Comparison of ENCODE assay signal across 8 cellular contexts in the genomic region with DNA sequence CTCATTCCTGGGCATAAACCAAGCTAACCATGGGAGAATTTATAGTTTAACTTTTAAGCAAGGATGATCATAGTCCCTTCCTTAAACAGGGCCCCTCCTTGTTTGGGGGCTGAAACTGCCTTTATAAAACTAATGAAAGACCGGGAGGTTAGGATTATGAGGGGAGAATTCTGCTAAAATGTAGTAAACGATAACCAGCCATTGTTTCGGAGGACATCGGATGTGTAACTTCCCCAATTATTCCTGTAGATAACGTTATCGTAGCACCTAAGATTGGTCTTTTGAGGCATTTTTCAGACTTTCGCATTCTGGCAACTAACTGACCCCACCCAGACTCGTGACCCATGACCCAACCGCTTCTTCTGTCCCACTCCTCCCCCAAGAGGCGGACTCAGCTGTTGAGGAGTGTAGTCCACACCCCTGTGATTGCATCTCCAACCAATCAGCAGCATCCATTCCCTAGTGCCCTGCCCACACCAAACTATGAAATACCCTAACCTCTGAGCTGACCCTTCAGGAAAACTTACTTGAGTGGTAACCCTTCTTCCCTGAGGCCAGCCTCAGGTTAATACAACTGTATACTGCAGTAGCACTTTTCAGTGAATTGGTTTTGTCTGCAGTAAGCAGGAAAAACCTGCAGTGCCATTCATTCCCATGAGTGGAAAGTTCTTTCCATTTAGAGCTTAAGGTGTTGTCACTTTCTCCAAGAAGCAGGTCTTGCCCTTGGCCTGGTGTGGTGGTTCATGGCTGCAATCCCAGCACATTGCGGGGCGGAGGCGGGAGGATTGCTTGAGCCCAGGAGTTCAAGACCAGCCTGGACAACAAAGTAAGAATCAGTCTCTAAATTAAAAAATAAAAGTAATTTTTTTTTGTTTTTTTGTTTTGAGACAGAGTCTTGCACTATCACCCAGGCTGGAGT. TPM values are rescaled to one million over a fixed set of nuclear protein-coding genes. Genes with fewer than 3 reads are reported as not detected.
DNase-seq lines count a peak whose midpoint lies in the region; ATAC-seq and TF ChIP-seq lines count a peak whose summit lies in the region.

No MANE protein-coding gene starts in this region.

- peak overlapping the region; percentile 82; the same call in 1 of the 2 replicates for H2AK5ac ChIP-seq in IMR-90 (ENCODE audit: low read depth, low read length)

- H4K91ac ChIP-seq in IMR-90 (ENCODE audit: insufficient read depth, low read depth, low read length), result peak overlapping the region; percentile 86

- in situ Hi-C loops in IMR-90 (cut with MboI; ENCODE audit: low sequenced_read_pairs), result loop anchor here (25.0 kb wide), 1 partner anchor 579 kb away; a partner anchor contains a TSS

- DNase-seq in DMS114 treated with DMSO at 0.1 percent for 48 hours (lab: John Stamatoyannopoulos, UW; ENCODE audit: unreplicated experiment) (peak; percentile 66), IMR-90 (peak; percentile 80), SK-N-SH (peak; percentile 81), anterior cingulate cortex (lab: John Stamatoyannopoulos, UW) (peak in 55 of 58 donors; percentile 10 to 86 (median 56)), hepatocyte (ENCODE audit: low spot score) (peak; percentile 91), renal cortical epithelial cell (ENCODE audit: low read depth) (peak; percentile 88)

- no peak for TF ChIP-seq EP300 in SK-N-SH (IDR thresholded peaks at IDR 0.05; ENCODE audit: borderline replicate concordance in 1 of 2, low read depth in 1 of 2, low read length in 1 of 2)

- intact Hi-C loops in IMR-90 (cut with micrococcal nuclease), result no loop called here

- H3K36me3 ChIP-seq in IMR-90 (ENCODE audit: control insufficient read depth, insufficient read depth, low read length) (peaks cover 5% of the 10 kb centered on the region; the same call in 1 of the 2 replicates), SK-N-SH (replicated peaks in 1 of 2; ENCODE audit: control insufficient read depth in 1 of 2, insufficient read depth in 2 of 2, low read length in 1 of 2) (peaks cover 19 to 37% of the 10 kb centered on the region in 2 experiments), hepatocyte (replicated peaks; ENCODE audit: insufficient read depth, low read depth) (no peaks in the 10 kb centered on the region)

- H3K4me1 ChIP-seq in IMR-90 (ENCODE audit: control insufficient read depth, insufficient read depth, low read length), result peaks cover 2% of the 10 kb centered on the region
- H3K4me1 ChIP-seq in SK-N-SH (ENCODE audit: control insufficient read depth in 1 of 2, insufficient read depth in 2 of 2, low read depth in 1 of 2, low read length in 1 of 2), result peaks cover 0 to 11% of the 10 kb centered on the region in 2 experiments; a peak in 3 of 4 replicates
- H3K4me1 ChIP-seq in hepatocyte (ENCODE audit: insufficient read depth), result peaks cover 5% of the 10 kb centered on the region

- peaks cover 15 to 58% of the 10 kb centered on the region in 2 experiments for H3K79me1 ChIP-seq in IMR-90 (ENCODE audit: low read depth in 1 of 2, low read length in 2 of 2)

- POLR2A ChIA-PET in IMR-90 (lab: Charles Lee; ENCODE audit: unreplicated experiment) (interaction anchor here (0.6 to 2.6 kb wide), 4 partner anchors 10 to 550 kb away, joined by 3 to 12 read pairs (median 4); a partner anchor contains a TSS), SK-N-SH (lab: Yijun Ruan, JAX) (interaction anchor here (0.6 to 2.4 kb wide), 8 partner anchors 10 to 319 kb away, joined by 3 to 24 read pairs (median 4); a partner anchor contains a TSS)

- H3K79me2 ChIP-seq in SK-N-SH (ENCODE audit: insufficient read depth) (peaks cover 86% of the 10 kb centered on the region), hepatocyte (peaks cover 50% of the 10 kb centered on the region)

- peak overlapping the region; percentile 70 for H3K18ac ChIP-seq in IMR-90 (ENCODE audit: low read depth, low read length)

- CTCF ChIA-PET in IMR-90 (lab: Yijun Ruan, JAX), result no interaction called here
- CTCF ChIA-PET in SK-N-SH (lab: Yijun Ruan, JAX), result interaction anchor here (1.1 to 2.1 kb wide), 5 partner anchors 7 to 419 kb away, joined by 3 to 9 read pairs (median 4); no protein-coding TSS in a partner anchor

- H3F3A ChIP-seq in SK-N-SH (replicated peaks; ENCODE audit: insufficient read depth), result peaks cover 8% of the 10 kb centered on the region

- peak overlapping the region; percentile 98 for H3K14ac ChIP-seq in IMR-90 (replicated peaks; ENCODE audit: low read depth, low read length)

- TSS peak; percentile 84 for BruUV-seq in IMR-90 (replicated peaks; lab: Mats Ljungman, UMichigan)

- TF ChIP-seq POLR2A in IMR-90 (IDR thresholded peaks at IDR 0.05; ENCODE audit: low read depth, low read length), result no peak

- peak overlapping the region; percentile 90 for H3K56ac ChIP-seq in IMR-90 (ENCODE audit: extremely low read depth, insufficient read depth, low read length)

- H3K4ac ChIP-seq in IMR-90 (ENCODE audit: low read depth, low read length), result peak overlapping the region; percentile 96

- H2BK20ac ChIP-seq in IMR-90 (ENCODE audit: low read depth, low read length), result no peak overlapping the region

- peak overlapping the region; percentile 13; the same call in 1 of the 3 replicates for H2BK15ac ChIP-seq in IMR-90 (ENCODE audit: low read depth, low read length)

- H4K20me1 ChIP-seq in IMR-90 (ENCODE audit: insufficient read depth, low read length) (peaks cover 3% of the 10 kb centered on the region; the same call in 1 of the 2 replicates), SK-N-SH (ENCODE audit: insufficient read depth) (no peaks in the 10 kb centered on the region), hepatocyte (ENCODE audit: insufficient read depth, poor library complexity, severe bottlenecking) (no peaks in the 10 kb centered on the region)

- H4K8ac ChIP-seq in IMR-90 (ENCODE audit: low read depth in 2 of 2, low read length in 2 of 2), result peak overlapping the region; percentile 86 to 99

- TF ChIP-seq RAD21 in IMR-90 (IDR thresholded peaks at IDR 0.05; ENCODE audit: low read length), result no peak
- no peak for TF ChIP-seq RAD21 in SK-N-SH (IDR thresholded peaks at IDR 0.05; ENCODE audit: low read length)

- H2BK5ac ChIP-seq in IMR-90 (ENCODE audit: low read depth, low read length, poor library complexity, severe bottlenecking), result peak overlapping the region; percentile 90

- ATAC-seq in GM21423 (IDR thresholded peaks at IDR 0.05; ENCODE audit: unreplicated experiment) (peak; percentile 65), IMR-90 (ENCODE audit: low read depth) (peak; percentile 86), HG02884 (IDR thresholded peaks at IDR 0.05; ENCODE audit: unreplicated experiment) (no peak)

- peak overlapping the region; percentile 89 for H3K9ac ChIP-seq in IMR-90 (ENCODE audit: low read depth, low read length)
- peak overlapping the region; percentile 93 for H3K9ac ChIP-seq in SK-N-SH

- peak overlapping the region; percentile 89 for H3K27ac ChIP-seq in IMR-90 (ENCODE audit: insufficient read depth, low read length)
- peak overlapping the region; percentile 89 to 93 for H3K27ac ChIP-seq in SK-N-SH (ENCODE audit: low read depth in 2 of 2, low read length in 1 of 2)
- H3K27ac ChIP-seq in hepatocyte, result peak overlapping the region; percentile 95

- TF ChIP-seq CTCF in IMR-90 (conservative IDR thresholded peaks at IDR 0.05; ENCODE audit: low read depth, low read length) (no peak), SK-N-SH (IDR thresholded peaks at IDR 0.05) (no peak), hepatocyte (IDR thresholded peaks at IDR 0.05; ENCODE audit: poor library complexity) (no peak)

- H2AK9ac ChIP-seq in IMR-90 (replicated peaks; ENCODE audit: low read depth, low read length, poor library complexity), result peak overlapping the region; percentile 96

- peak overlapping the region; percentile 91 for H4K5ac ChIP-seq in IMR-90 (ENCODE audit: low read depth, low read length)

- H3K27me3 ChIP-seq in IMR-90 (ENCODE audit: control insufficient read depth, insufficient read depth, low read length) (no peaks in the 10 kb centered on the region), SK-N-SH (ENCODE audit: insufficient read depth) (no peaks in the 10 kb centered on the region), hepatocyte (no peaks in the 10 kb centered on the region)

- H3K9me2 ChIP-seq in SK-N-SH (no peaks in the 10 kb centered on the region), hepatocyte (replicated peaks; ENCODE audit: insufficient read depth) (no peaks in the 10 kb centered on the region)

- H3K4me2 ChIP-seq in IMR-90 (ENCODE audit: low read depth, low read length) (peak overlapping the region; percentile 87), SK-N-SH (peak overlapping the region; percentile 86), hepatocyte (peak overlapping the region; percentile 83)

- peak overlapping the region; percentile 76 for H3K4me3 ChIP-seq in IMR-90 (ENCODE audit: insufficient read depth, low read depth, low read length)
- H3K4me3 ChIP-seq in SK-N-SH (ENCODE audit: low read depth in 2 of 2, low read length in 1 of 2), result peak overlapping the region; percentile 88 to 99
- H3K4me3 ChIP-seq in hepatocyte, result peak overlapping the region; percentile 64

- dilution Hi-C loops in IMR-90 (cut with HindIII; ENCODE audit: low sequenced_read_pairs, unreplicated experiment), result no loop called here

- H2AFZ ChIP-seq in IMR-90 (replicated peaks; ENCODE audit: low read length, poor library complexity), result peak overlapping the region; percentile 96
- H2AFZ ChIP-seq in SK-N-SH (ENCODE audit: low read depth), result peak overlapping the region; percentile 96
- peak overlapping the region; percentile 61 for H2AFZ ChIP-seq in hepatocyte

- peaks cover 7% of the 10 kb centered on the region; the same call in 1 of the 2 replicates for H3K9me1 ChIP-seq in IMR-90 (ENCODE audit: insufficient read depth, low read length)

- WGBS in IMR-90 (ENCODE audit: extremely low coverage in 2 of 2, insufficient read length in 1 of 2), 2 experiments, result 0% methylated on average over 1 of the region's 13 CpGs; no CpG with 5 or more reads in 1 of the 2 experiments
- 21% methylated on average over 13 of the region's 13 CpGs for WGBS in SK-N-SH (ENCODE audit: low lambda C conversion rate)
- 26% methylated on average over 13 of the region's 13 CpGs for WGBS in hepatocyte (ENCODE audit: low lambda C conversion rate, missing lambda C conversion rate)

- no peaks in the 10 kb centered on the region for H3K9me3 ChIP-seq in IMR-90 (ENCODE audit: control insufficient read depth, insufficient read depth, low read length)
- no peaks in the 10 kb centered on the region for H3K9me3 ChIP-seq in SK-N-SH
- no peaks in the 10 kb centered on the region for H3K9me3 ChIP-seq in hepatocyte (ENCODE audit: low read depth)

- H2BK120ac ChIP-seq in IMR-90 (ENCODE audit: low read depth, low read length), result peak overlapping the region; percentile 45; the same call in 1 of the 2 replicates

- peak overlapping the region; percentile 97 for H3K23ac ChIP-seq in IMR-90 (ENCODE audit: low read depth, low read length)

RNA-seq across cellular contexts. Expression of a gene that starts 0.8 kb away (rescaled TPM):
- 8.6 and 22.2 TPM in 2 replicates for total RNA-seq in IMR-90 (2012; rRNA removed)
- 16.8 and 19.5 TPM in 2 replicates for polyA plus RNA-seq in IMR-90 (2012; rRNA removed)
- polyA plus RNA-seq in IMR-90 (2012; cell fraction: cytosol; rRNA removed), result 1.9 and 2.6 TPM in 2 replicates
- polyA plus RNA-seq in IMR-90 (2012; cell fraction: nucleus; rRNA removed; ENCODE audit: low replicate concordance), result 0.99 and 6.8 TPM in 2 replicates
- polyA plus RNA-seq in SK-N-SH (2012; rRNA removed), result 31.1 and 32.3 TPM in 2 replicates
- 48.7 and 78.4 TPM in 2 replicates for polyA plus RNA-seq in SK-N-SH (2012; cell fraction: cytosol; rRNA removed)
- 13.6 and 15.8 TPM in 2 replicates for polyA plus RNA-seq in SK-N-SH (2012; cell fraction: nucleus; rRNA removed)
- 53.6 and 66.3 TPM in 2 replicates for total RNA-seq in hepatocyte
- polyA plus RNA-seq in hepatocyte, result 34.2 and 49.2 TPM in 2 replicates
- total RNA-seq in renal cortical epithelial cell, result 47.8 and 51.7 TPM in 2 replicates

RNA-seq across cellular contexts. Expression of a gene that starts 14.1 kb away (rescaled TPM):
- total RNA-seq in IMR-90 (2012; rRNA removed) (71.0 and 73.9 TPM in 2 replicates), hepatocyte (90.4 and 153 TPM in 2 replicates), renal cortical epithelial cell (59.9 and 153 TPM in 2 replicates)
- polyA plus RNA-seq in IMR-90 (2012; rRNA removed) (41.5 and 71.0 TPM in 2 replicates), SK-N-SH (2012; rRNA removed) (126 and 191 TPM in 2 replicates), hepatocyte (160 and 236 TPM in 2 replicates)
- 11.6 and 22.6 TPM in 2 replicates for polyA plus RNA-seq in IMR-90 (2012; cell fraction: cytosol; rRNA removed)
- 417 and 584 TPM in 2 replicates for polyA plus RNA-seq in IMR-90 (2012; cell fraction: nucleus; rRNA removed; ENCODE audit: low replicate concordance)
- polyA plus RNA-seq in SK-N-SH (2012; cell fraction: cytosol; rRNA removed), result 23.3 and 23.6 TPM in 2 replicates
- polyA plus RNA-seq in SK-N-SH (2012; cell fraction: nucleus; rRNA removed), result 1,161 and 1,530 TPM in 2 replicates

RNA-seq across cellular contexts. Expression of a gene that starts 39.2 kb away (rescaled TPM):
- 0.28 TPM in 1 of 2 replicates, not detected in the other for total RNA-seq in IMR-90 (2012; rRNA removed)
- not detected in 2 replicates for polyA plus RNA-seq in IMR-90 (2012; rRNA removed)
- polyA plus RNA-seq in IMR-90 (2012; cell fraction: cytosol; rRNA removed), result 0.09 and 0.27 TPM in 2 replicates
- polyA plus RNA-seq in IMR-90 (2012; cell fraction: nucleus; rRNA removed; ENCODE audit: low replicate concordance), result not detected in 2 replicates
- not detected in 2 replicates for polyA plus RNA-seq in SK-N-SH (2012; rRNA removed)
- 0.05 TPM in 1 of 2 replicates, not detected in the other for polyA plus RNA-seq in SK-N-SH (2012; cell fraction: cytosol; rRNA removed)
- polyA plus RNA-seq in SK-N-SH (2012; cell fraction: nucleus; rRNA removed), result not detected in 2 replicates
- not detected in 2 replicates for total RNA-seq in hepatocyte
- 0.12 and 0.19 TPM in 2 replicates for polyA plus RNA-seq in hepatocyte
- not detected in 2 replicates for total RNA-seq in renal cortical epithelial cell
